Comparison of ENCODE assay signal across 8 cellular contexts in the genomic region with DNA sequence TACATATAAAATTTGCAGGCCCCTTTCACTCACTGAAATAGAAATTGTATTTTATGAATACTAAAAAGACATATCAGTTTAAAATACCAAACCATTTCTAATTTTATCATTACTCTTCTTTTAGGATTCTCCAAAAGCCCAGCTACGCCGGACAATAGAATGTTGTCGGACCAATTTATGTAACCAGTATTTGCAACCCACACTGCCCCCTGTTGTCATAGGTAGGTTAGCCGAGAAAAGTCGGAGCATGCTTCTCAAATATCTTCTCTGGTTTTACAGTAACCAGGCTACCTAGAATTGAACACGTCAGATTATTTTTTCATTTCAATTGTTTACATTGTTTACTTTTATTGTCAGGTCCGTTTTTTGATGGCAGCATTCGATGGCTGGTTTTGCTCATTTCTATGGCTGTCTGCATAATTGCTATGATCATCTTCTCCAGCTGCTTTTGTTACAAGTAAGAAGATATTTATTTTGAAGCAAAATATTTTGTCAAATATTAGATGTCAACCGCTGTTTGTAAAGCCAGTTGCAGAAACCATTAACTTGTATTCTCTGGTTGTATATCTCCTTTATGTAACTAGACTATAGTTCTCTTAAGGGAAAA. TPM values are rescaled to one million over a fixed set of nuclear protein-coding genes. Genes with fewer than 3 reads are reported as not detected.
DNase-seq lines count a peak whose midpoint lies in the region; ATAC-seq and TF ChIP-seq lines count a peak whose summit lies in the region.

No MANE protein-coding gene starts in this region.

- peaks cover 6 to 8% of the 10 kb centered on the region in 2 donors for H3K36me3 ChIP-seq in ascending aorta
- H3K36me3 ChIP-seq in rectal smooth muscle tissue (ENCODE audit: control insufficient read depth, insufficient read depth, low read length) = peaks cover 8% of the 10 kb centered on the region

- H3K9me3 ChIP-seq in ascending aorta (no peaks in the 10 kb centered on the region), right cardiac atrium (ENCODE audit: control insufficient read depth, low read length) (no peaks in the 10 kb centered on the region)

- DNase-seq in DMS153 treated with DMSO at 0.1 percent for 48 hours (lab: John Stamatoyannopoulos, UW; ENCODE audit: unreplicated experiment) = peak; percentile 24
- DNase-seq in OCI-M1 (lab: John Stamatoyannopoulos, UW) = peak; percentile 88
- DNase-seq in ascending aorta (ENCODE audit: low spot score in 2 of 2) = peak in 1 of 2 donors; percentile 81
- DNase-seq in right cardiac atrium = peak in 1 of 3 donors; percentile 62

- H3K9ac ChIP-seq in rectal smooth muscle tissue (ENCODE audit: low read length) = no peak overlapping the region

- H3K27ac ChIP-seq in ascending aorta = peak overlapping the region in 1 of 2 donors; percentile 15
- no peak overlapping the region for H3K27ac ChIP-seq in right cardiac atrium (ENCODE audit: low read length)
- peak overlapping the region; percentile 62 for H3K27ac ChIP-seq in rectal smooth muscle tissue (ENCODE audit: low read depth, low read length)

- TF ChIP-seq CTCF in ascending aorta (IDR thresholded peaks at IDR 0.05) = peak; percentile 64 to 73 (median 69)

- intact Hi-C loops in ascending aorta (cut with DNase I) (loop anchor here (1.0 to 5.0 kb wide), 3 partner anchors 142 to 211 kb away; a partner anchor contains a TSS), right cardiac atrium (cut with DNase I) (loop anchor here (2.0 to 10.0 kb wide), 6 partner anchors 141 to 207 kb away; a partner anchor contains a TSS)

- peaks cover 0 to 17% of the 10 kb centered on the region in 2 donors for H3K4me1 ChIP-seq in ascending aorta
- H3K4me1 ChIP-seq in right cardiac atrium (ENCODE audit: control insufficient read depth, insufficient read depth, low read length) = no peaks in the 10 kb centered on the region
- peaks cover 2% of the 10 kb centered on the region for H3K4me1 ChIP-seq in rectal smooth muscle tissue (ENCODE audit: control insufficient read depth, insufficient read depth, low read length)

- peak; percentile 49 for ATAC-seq in HG02885 (IDR thresholded peaks at IDR 0.05; ENCODE audit: poor library complexity, unreplicated experiment)
- peak; percentile 55 to 65 for ATAC-seq in right cardiac atrium
- ATAC-seq in GM18909 (IDR thresholded peaks at IDR 0.05; ENCODE audit: poor library complexity, unreplicated experiment) = no peak
- ATAC-seq in GM21515 (IDR thresholded peaks at IDR 0.05; ENCODE audit: unreplicated experiment) = no peak

- H3K4me3 ChIP-seq in ascending aorta = no peak overlapping the region
- no peak overlapping the region for H3K4me3 ChIP-seq in right cardiac atrium (ENCODE audit: low read length)
- no peak overlapping the region for H3K4me3 ChIP-seq in rectal smooth muscle tissue (ENCODE audit: low read length)

- WGBS in right cardiac atrium = 16% methylated on average over 9 of the region's 9 CpGs

- no peaks in the 10 kb centered on the region for H3K27me3 ChIP-seq in ascending aorta
- H3K27me3 ChIP-seq in right cardiac atrium (ENCODE audit: control insufficient read depth, insufficient read depth) = no peaks in the 10 kb centered on the region
- H3K27me3 ChIP-seq in rectal smooth muscle tissue (ENCODE audit: control insufficient read depth, insufficient read depth, low read length) = no peaks in the 10 kb centered on the region

RNA-seq across cellular contexts. Expression of a gene that starts 57.6 kb away (rescaled TPM):
- 282 TPM for total RNA-seq in ascending aorta
- total RNA-seq in right cardiac atrium = 10 to 100 TPM; 32.4 to 65.5 (median 42.5) TPM
- polyA plus RNA-seq in right cardiac atrium = 19.8 TPM

RNA-seq across cellular contexts. Expression of a gene that starts 58.6 kb away (rescaled TPM):
- 250 TPM for total RNA-seq in ascending aorta
- total RNA-seq in right cardiac atrium = 10 to 100 TPM; 10.8 to 22.0 (median 15.6) TPM
- 30.2 TPM for polyA plus RNA-seq in right cardiac atrium

Comparison
In these comparisons a context has a peak if more than half of its experiments do, and no peak if none do; other contexts are left out.
1. ATAC-seq: peak in HG02885 (single experiment) and right cardiac atrium (2 of 2); none in GM18909 (single experiment) and GM21515 (single experiment).
2. RNA of a gene that starts 58.6 kb away (total RNA-seq): 250 TPM in ascending aorta (single experiment); 10.8 to 22.0 TPM in right cardiac atrium; every median in the first group is over 10 times any median in the second.